ENCODE assay signal across 16 cellular contexts in genomic region chr9:7811679-7812078, GRCh38.
"Had no signal": no experiment of that assay in that cellular context is flagged by ENCODE, and none has a peak within 500 bp of the region (broad histone marks: within the 10 kb centered on the region; RNA-seq: fewer than 3 reads in every experiment).

No MANE protein-coding gene starts in this region.

- H3K27ac ChIP-seq: lower lobe of right lung, neutrophil, thyroid gland, vagina had no signal

- ATAC-seq: activated CD8-positive, alpha-beta memory T cell treated with anti-CD3 and anti-CD28 coated beads, Interleukin-2, amount 10 ng/mL, durations not matched to agents 7 days and 5 days; esophagus mucosa; lower lobe of right lung; right cardiac atrium; stimulated activated effector memory CD8-positive, alpha-beta T cell treated with anti-CD3 and anti-CD28 coated beads, Interleukin-12 subunit alpha, Interleukin-12 subunit beta, amount 100 ng/mL, for 72 hours had no signal

- DNase-seq: activated CD4-positive, alpha-beta T cell treated with anti-CD3 and anti-CD28 coated beads for 1 hour; activated CD4-positive, alpha-beta T cell treated with anti-CD3 and anti-CD28 coated beads, Interleukin-2, amount 50 U/mL, for 48 hours; activated CD8-positive, alpha-beta memory T cell treated with anti-CD3 and anti-CD28 coated beads, Interleukin-2, amount 10 ng/mL, durations not matched to agents 7 days and 5 days; activated effector memory CD4-positive, alpha-beta T cell treated with Interleukin-2 at 50 U/mL for 16 hours; activated T-cell treated with anti-CD3 and anti-CD28 coated beads, Interleukin-2, amount 50 U/mL, for 24 hours; anterior cingulate cortex; hypothalamus; kidney glomerular epithelial cell; lower lobe of right lung; naive B cell; right cardiac atrium; thyroid gland had no signal

- H3K4me3 ChIP-seq: lower lobe of right lung, thyroid gland, vagina had no signal

- H3K36me3 ChIP-seq: lower lobe of right lung, neutrophil, thyroid gland, vagina had no signal

- H3K27me3 ChIP-seq: neutrophil, thyroid gland, vagina had no signal

- H3K9me3 ChIP-seq: lower lobe of right lung, neutrophil, thyroid gland, vagina had no signal
